Comparison of ENCODE assay signal across 25 cellular contexts in genomic region chr6:68233623-68234022, GRCh38.
DNase-seq lines count a peak whose midpoint lies in the region; ATAC-seq, FAIRE-seq and TF ChIP-seq lines count a peak whose summit lies in the region.
"Had no signal": no experiment of that assay in that cellular context is flagged by ENCODE, and none has a peak within 500 bp of the region (broad histone marks: within the 10 kb centered on the region; RNA-seq: fewer than 3 reads in every experiment).

No MANE protein-coding gene starts in this region.

- no peaks in the 10 kb centered on the region for H3K79me1 ChIP-seq in neuronal stem cell (ENCODE audit: low read depth, low read length)

- H3K4me1 ChIP-seq in neuronal stem cell (ENCODE audit: control insufficient read depth in 2 of 2, insufficient read depth in 1 of 2, low read depth in 1 of 2, low read length in 2 of 2): peaks cover 3 to 29% of the 10 kb centered on the region in 2 donors
- H3K4me1 ChIP-seq: heart right ventricle, SJSA1, tibial nerve had no signal

- no peaks in the 10 kb centered on the region for H3K36me3 ChIP-seq in neuronal stem cell (replicated peaks in 1 of 2; ENCODE audit: control insufficient read depth in 2 of 2, insufficient read depth in 2 of 2, low read length in 2 of 2)
- H3K36me3 ChIP-seq: heart right ventricle, SJSA1, tibial nerve had no signal

- no peak overlapping the region for H3K4ac ChIP-seq in neuronal stem cell (ENCODE audit: low read length)

- H2AFZ ChIP-seq in neuronal stem cell (ENCODE audit: low read length): peak overlapping the region; percentile 33

- peak; percentile 89 for FAIRE-seq in H54 (lab: Jason Lieb, UNC)

- no peak overlapping the region for H3K18ac ChIP-seq in neuronal stem cell (ENCODE audit: low read length)

- H2AK5ac ChIP-seq in neuronal stem cell (ENCODE audit: low read depth, low read length): no peak overlapping the region

- no CpG with 5 or more reads among the region's 2 CpGs for whole genome bisulfite sequencing in neuronal stem cell (ENCODE audit: extremely low coverage in 2 of 2, insufficient read length in 2 of 2, insufficient replicate concordance in 1 of 2), 2 donors

- peak overlapping the region; percentile 32 for H3K27ac ChIP-seq in cingulate gyrus (ENCODE audit: low read depth, low read length)
- no peak overlapping the region for H3K27ac ChIP-seq in neuronal stem cell (replicated peaks; ENCODE audit: low read length)
- H3K27ac ChIP-seq: heart right ventricle, KMS-11, SJSA1, tibial nerve had no signal

- H3K9me3 ChIP-seq in neuronal stem cell (replicated peaks in 1 of 2; ENCODE audit: control insufficient read depth in 2 of 2, insufficient read depth in 1 of 2, low read depth in 1 of 2, low read length in 2 of 2): no peaks in the 10 kb centered on the region
- H3K9me3 ChIP-seq: tibial nerve had no signal

- no peak overlapping the region for H2BK5ac ChIP-seq in neuronal stem cell (ENCODE audit: low read length)

- H3K4me2 ChIP-seq in neuronal stem cell (ENCODE audit: insufficient read depth, low read length, poor library complexity, severe bottlenecking): no peak overlapping the region
- H3K4me2 ChIP-seq: KMS-11, smooth muscle cell had no signal

- no peak overlapping the region for H4K8ac ChIP-seq in neuronal stem cell (ENCODE audit: low read depth, low read length)

- ATAC-seq in HG03354 (IDR thresholded peaks at IDR 0.05; ENCODE audit: poor library complexity, severe bottlenecking, unreplicated experiment) (no peak), HG02642 (IDR thresholded peaks at IDR 0.05; ENCODE audit: poor library complexity, unreplicated experiment) (no peak)
- ATAC-seq in activated CD4-positive, CD25-positive, alpha-beta regulatory T cell treated with anti-CD3 and anti-CD28 coated beads, Interleukin-2, amount 50 U/mL, for 24 hours: no peak
- ATAC-seq: activated CD8-positive, alpha-beta T cell treated with anti-CD3 and anti-CD28 coated beads for 36 hours; CD8-positive, alpha-beta T cell; heart right ventricle; mucosa of descending colon had no signal

- H2BK12ac ChIP-seq in neuronal stem cell (ENCODE audit: low read length): no peak overlapping the region

- H3K23ac ChIP-seq in neuronal stem cell (ENCODE audit: low read depth, low read length, poor library complexity): no peak overlapping the region

- H3K9ac ChIP-seq in neuronal stem cell (ENCODE audit: low read depth, low read length, poor library complexity): no peak overlapping the region
- H3K9ac ChIP-seq: KMS-11 had no signal

- H2BK120ac ChIP-seq in neuronal stem cell (ENCODE audit: low read depth, low read length): no peak overlapping the region

- H2BK15ac ChIP-seq in neuronal stem cell (ENCODE audit: low read length): no peak overlapping the region

- no peak overlapping the region for H3K4me3 ChIP-seq in neuronal stem cell (ENCODE audit: low read length in 2 of 2)
- H3K4me3 ChIP-seq: heart right ventricle, mucosa of descending colon, SJSA1, smooth muscle cell, tibial nerve had no signal

- DNase-seq in H54 (ENCODE audit: insufficient read length, low spot score) (peak; percentile 6), RKO (ENCODE audit: low spot score) (peak; percentile 1), neuronal stem cell (ENCODE audit: low spot score) (no peak), NCI-H2227 (lab: John Stamatoyannopoulos, UW; ENCODE audit: unreplicated experiment) (no peak)
- DNase-seq: activated CD8-positive, alpha-beta T cell treated with anti-CD3 and anti-CD28 coated beads for 36 hours; activated naive CD4-positive, alpha-beta T cell treated with Interleukin-2 at 50 U/mL for 16 hours; activated T-cell treated with anti-CD3 and anti-CD28 coated beads, Interleukin-2, amount 50 U/mL, for 1 hour; anterior cingulate cortex; CD8-positive, alpha-beta T cell; effector memory CD4-positive, alpha-beta T cell; heart right ventricle; mucosa of descending colon; NCI-H1048; NCI-H1930; NCI-H345; OCI-M1; stimulated activated CD4-positive, alpha-beta T cell treated with anti-CD3 and anti-CD28 coated beads, Interleukin-4, amount 100 ng/mL, for 1 hour had no signal

- H3K14ac ChIP-seq in neuronal stem cell (ENCODE audit: low read length): no peak overlapping the region

- no peak for TF ChIP-seq POLR2A in H54 (IDR thresholded peaks at IDR 0.05; ENCODE audit: low read depth, low read length)

- H4K91ac ChIP-seq in neuronal stem cell (ENCODE audit: low read depth, low read length, poor library complexity): no peak overlapping the region

- H3K27me3 ChIP-seq in neuronal stem cell (ENCODE audit: control insufficient read depth in 3 of 3, insufficient read depth in 3 of 3, low read depth in 1 of 3, low read length in 3 of 3): no peaks in the 10 kb centered on the region
- H3K27me3 ChIP-seq: heart right ventricle, SJSA1, tibial nerve had no signal

Comparison
In these comparisons a context has a peak if more than half of its experiments do, and no peak if none do; other contexts are left out.
1. DNase-seq: peak in H54 (single experiment) and RKO (single experiment); none in neuronal stem cell (single experiment) and NCI-H2227 (single experiment).